8 cellular contexts compared by ENCODE assay signal in the genomic region with DNA sequence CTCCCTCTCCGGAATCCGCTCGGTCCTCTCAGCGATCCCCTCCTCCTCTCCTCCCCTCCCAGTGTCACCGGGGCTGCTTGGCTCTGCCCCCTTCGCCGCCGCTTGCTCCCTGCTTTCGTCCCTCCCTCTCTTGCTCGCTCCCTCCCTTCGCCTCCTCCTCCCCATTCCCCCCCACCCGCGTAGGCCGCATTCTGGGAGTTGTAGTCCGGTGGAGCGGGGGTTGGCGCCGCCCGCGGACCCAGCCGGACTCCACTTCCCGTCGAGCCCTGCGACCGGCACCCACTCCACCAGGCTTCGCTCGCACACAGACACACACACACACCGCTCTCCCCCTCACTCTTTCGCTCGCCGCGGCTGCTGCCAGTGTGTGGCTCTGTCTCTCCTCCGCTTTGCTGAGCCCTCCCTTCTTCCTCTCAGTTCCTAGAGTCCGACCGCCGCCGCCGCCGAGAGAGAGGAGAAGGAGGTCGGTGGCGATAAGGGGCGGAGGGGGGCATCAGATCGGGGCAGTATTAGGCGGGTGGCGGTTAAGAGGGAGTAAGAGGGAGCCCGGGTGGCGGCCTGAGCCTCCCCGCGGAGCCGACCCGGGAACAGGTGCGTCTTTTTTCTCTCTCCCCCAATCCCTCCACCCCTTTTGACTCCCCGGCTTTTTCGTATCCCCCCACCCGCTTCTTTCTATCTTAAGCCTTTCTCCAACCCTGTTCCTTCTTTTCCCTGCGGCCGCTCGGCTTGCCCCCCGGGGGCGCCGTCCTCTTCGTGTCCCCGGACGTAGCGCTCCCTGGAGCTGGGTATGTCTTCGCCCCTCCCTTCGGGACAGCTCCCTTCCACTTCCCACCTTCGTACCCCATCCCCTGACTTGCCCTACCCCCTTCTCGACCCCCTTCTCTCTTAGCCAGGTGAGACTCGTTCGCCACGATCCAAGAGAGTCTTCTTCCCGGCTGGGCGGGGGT. TPM values are rescaled to one million over a fixed set of nuclear protein-coding genes. Genes with fewer than 3 reads are reported as not detected.
DNase-seq lines count a peak whose midpoint lies in the region; ATAC-seq, FAIRE-seq and TF ChIP-seq lines count a peak whose summit lies in the region.

A gene with protein sequence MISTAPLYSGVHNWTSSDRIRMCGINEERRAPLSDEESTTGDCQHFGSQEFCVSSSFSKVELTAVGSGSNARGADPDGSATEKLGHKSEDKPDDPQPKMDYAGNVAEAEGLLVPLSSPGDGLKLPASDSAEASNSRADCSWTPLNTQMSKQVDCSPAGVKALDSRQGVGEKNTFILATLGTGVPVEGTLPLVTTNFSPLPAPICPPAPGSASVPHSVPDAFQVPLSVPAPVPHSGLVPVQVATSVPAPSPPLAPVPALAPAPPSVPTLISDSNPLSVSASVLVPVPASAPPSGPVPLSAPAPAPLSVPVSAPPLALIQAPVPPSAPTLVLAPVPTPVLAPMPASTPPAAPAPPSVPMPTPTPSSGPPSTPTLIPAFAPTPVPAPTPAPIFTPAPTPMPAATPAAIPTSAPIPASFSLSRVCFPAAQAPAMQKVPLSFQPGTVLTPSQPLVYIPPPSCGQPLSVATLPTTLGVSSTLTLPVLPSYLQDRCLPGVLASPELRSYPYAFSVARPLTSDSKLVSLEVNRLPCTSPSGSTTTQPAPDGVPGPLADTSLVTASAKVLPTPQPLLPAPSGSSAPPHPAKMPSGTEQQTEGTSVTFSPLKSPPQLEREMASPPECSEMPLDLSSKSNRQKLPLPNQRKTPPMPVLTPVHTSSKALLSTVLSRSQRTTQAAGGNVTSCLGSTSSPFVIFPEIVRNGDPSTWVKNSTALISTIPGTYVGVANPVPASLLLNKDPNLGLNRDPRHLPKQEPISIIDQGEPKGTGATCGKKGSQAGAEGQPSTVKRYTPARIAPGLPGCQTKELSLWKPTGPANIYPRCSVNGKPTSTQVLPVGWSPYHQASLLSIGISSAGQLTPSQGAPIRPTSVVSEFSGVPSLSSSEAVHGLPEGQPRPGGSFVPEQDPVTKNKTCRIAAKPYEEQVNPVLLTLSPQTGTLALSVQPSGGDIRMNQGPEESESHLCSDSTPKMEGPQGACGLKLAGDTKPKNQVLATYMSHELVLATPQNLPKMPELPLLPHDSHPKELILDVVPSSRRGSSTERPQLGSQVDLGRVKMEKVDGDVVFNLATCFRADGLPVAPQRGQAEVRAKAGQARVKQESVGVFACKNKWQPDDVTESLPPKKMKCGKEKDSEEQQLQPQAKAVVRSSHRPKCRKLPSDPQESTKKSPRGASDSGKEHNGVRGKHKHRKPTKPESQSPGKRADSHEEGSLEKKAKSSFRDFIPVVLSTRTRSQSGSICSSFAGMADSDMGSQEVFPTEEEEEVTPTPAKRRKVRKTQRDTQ (N-terminal part only) (plus strand): TSS at position 336 of the 947 bp plus-strand sequence. CDS start 22,597 bp downstream, outside the sequence.

- TF ChIP-seq CTCF in LNCaP clone FGC (IDR thresholded peaks at IDR 0.05; ENCODE audit: control insufficient read depth, extremely low read depth, insufficient read depth) (no peak), fibroblast of pulmonary artery (IDR thresholded peaks at IDR 0.05; ENCODE audit: low read length, missing control alignments) (no peak), nephron (IDR thresholded peaks at IDR 0.05; ENCODE audit: unreplicated experiment in 3 of 3) (no peak)

- peak within 1 kb of the TSS; percentile 54 for H3K27ac Mint-ChIP-seq in activated T-helper 17 cell treated with anti-CD3 and anti-CD28 coated beads, Interleukin-2, amount 50 U/mL, for 72 hours
- H3K27ac Mint-ChIP-seq in nephron, result peak within 1 kb of the TSS in 2 of 3 experiments; percentile 12 to 34

- H3K36me3 Mint-ChIP-seq in activated T-helper 17 cell treated with anti-CD3 and anti-CD28 coated beads, Interleukin-2, amount 50 U/mL, for 72 hours (ENCODE audit: low read depth), result no peaks in the 10 kb centered on the region
- H3K36me3 Mint-ChIP-seq in nephron (ENCODE audit: low read depth), result no peaks in the 10 kb centered on the region

- H3K4me1 ChIP-seq in ES-I3 (ENCODE audit: insufficient read depth, low read length), result peaks cover 6% of the 10 kb centered on the region; the same call in 1 of the 2 replicates

- H3K9me3 Mint-ChIP-seq in activated T-helper 17 cell treated with anti-CD3 and anti-CD28 coated beads, Interleukin-2, amount 50 U/mL, for 72 hours, result no peaks in the 10 kb centered on the region
- H3K9me3 Mint-ChIP-seq in nephron, result peaks cover 11% of the 10 kb centered on the region

- H3K27me3 Mint-ChIP-seq in activated T-helper 17 cell treated with anti-CD3 and anti-CD28 coated beads, Interleukin-2, amount 50 U/mL, for 72 hours, result no peaks in the 10 kb centered on the region
- peaks cover 4% of the 10 kb centered on the region for H3K27me3 Mint-ChIP-seq in nephron (ENCODE audit: low read depth)

- peak within 1 kb of the TSS; percentile 72 for H3K9ac ChIP-seq in ES-I3 (ENCODE audit: low read depth, low read length)

- peak; percentile 80 for FAIRE-seq in H54 (lab: Jason Lieb, UNC)

- H3K4me3 ChIP-seq in LNCaP clone FGC (ENCODE audit: low read depth, low read length) (peak within 1 kb of the TSS; percentile 44), fibroblast of pulmonary artery (replicated peaks; ENCODE audit: low read depth, low read length) (peak within 1 kb of the TSS; percentile 59)

- DNase-seq in H54 (ENCODE audit: insufficient read length, low spot score) (peak; percentile 95), LNCaP clone FGC (ENCODE audit: low read depth) (peak; percentile 70), RPMI7951 (ENCODE audit: low read depth) (peak; percentile 88), fibroblast of pulmonary artery (ENCODE audit: low read depth) (peak; percentile 95)
- peak; percentile 85 for DNase-seq in stimulated activated naive CD8-positive, alpha-beta T cell treated with anti-CD3 and anti-CD28 coated beads, Interleukin-15, Interleukin-2, amounts not matched to agents 100 U/mL and 50 U/mL, for 24 hours

- no peak within 1 kb of the TSS for H3K4me3 Mint-ChIP-seq in activated T-helper 17 cell treated with anti-CD3 and anti-CD28 coated beads, Interleukin-2, amount 50 U/mL, for 72 hours
- H3K4me3 Mint-ChIP-seq in nephron, result no peak within 1 kb of the TSS

- peak; percentile 94 for ATAC-seq in activated T-helper 17 cell treated with anti-CD3 and anti-CD28 coated beads, Interleukin-2, amount 50 U/mL, for 72 hours (replicated peaks)
- ATAC-seq in stimulated activated naive CD8-positive, alpha-beta T cell treated with anti-CD3 and anti-CD28 coated beads, Interleukin-15, Interleukin-2, amounts not matched to agents 100 U/mL and 50 U/mL, for 24 hours, result peak; percentile 96

- no peaks in the 10 kb centered on the region for H3K36me3 ChIP-seq in ES-I3 (ENCODE audit: insufficient read depth, low read length)

- H3K9me3 ChIP-seq in ES-I3 (ENCODE audit: control insufficient read depth, insufficient read depth, low read length), result no peaks in the 10 kb centered on the region

- H3K4me1 Mint-ChIP-seq in activated T-helper 17 cell treated with anti-CD3 and anti-CD28 coated beads, Interleukin-2, amount 50 U/mL, for 72 hours, result peaks cover 4% of the 10 kb centered on the region
- H3K4me1 Mint-ChIP-seq in nephron, result no peaks in the 10 kb centered on the region

- TF ChIP-seq POLR2A in H54 (IDR thresholded peaks at IDR 0.05; ENCODE audit: low read depth, low read length), result peak; percentile 95

RNA-seq across cellular contexts. Expression of the gene that starts here (rescaled TPM):
- total RNA-seq in RPMI7951 (2014; rRNA removed; shearing (Covaris generic)), result 0.49 and 0.96 TPM in 2 replicates
- total RNA-seq in activated T-helper 17 cell treated with anti-CD3 and anti-CD28 coated beads, Interleukin-2, amount 50 U/mL, for 72 hours, result 10 to 100 TPM in 1 of 2 donors, 1 to 10 TPM in 1; 8.4 to 11.7 TPM

Comparison
In these comparisons a context has a peak if more than half of its experiments do, and no peak if none do; other contexts are left out.
1. Peak in every context shown above with its lines: DNase-seq, ATAC-seq and H3K4me3 ChIP-seq.
2. Peak in DNase-seq in RPMI7951; RNA of the gene not detected or under 1 TPM.